Comparison of ENCODE assay signal across 16 cellular contexts in the genomic region with DNA sequence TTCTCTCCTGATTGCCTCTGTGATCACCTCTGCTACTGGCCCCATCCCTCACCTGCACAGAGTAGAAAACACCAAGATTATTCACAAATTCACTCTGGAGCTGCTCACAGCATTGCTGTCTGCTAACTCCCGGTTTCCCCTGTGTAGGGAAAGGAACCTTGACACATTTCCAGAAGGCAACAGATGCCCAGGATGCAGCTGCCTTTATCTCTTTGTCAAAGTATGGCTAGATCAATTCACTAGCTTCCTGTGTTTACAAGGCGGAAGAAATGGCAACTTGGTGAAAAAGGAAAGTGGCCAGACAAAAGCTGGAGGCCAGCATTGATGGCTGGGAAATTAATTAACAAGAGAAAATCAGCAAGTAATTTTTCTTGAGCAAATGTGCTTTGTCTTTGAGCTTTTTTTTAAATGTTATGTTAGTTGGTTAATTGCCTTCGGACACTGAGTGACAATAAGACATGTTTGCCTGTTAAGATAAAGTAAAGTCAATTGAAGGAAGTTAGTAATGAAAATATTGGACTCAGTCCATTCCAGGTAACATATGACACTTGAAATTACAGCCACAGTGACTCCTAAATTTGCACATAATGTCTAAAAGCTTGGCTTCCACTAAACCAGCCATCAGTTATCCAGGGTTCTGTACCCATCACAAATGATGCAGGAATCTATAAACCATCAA.
DNase-seq lines count a peak whose midpoint lies in the region; ATAC-seq and TF ChIP-seq lines count a peak whose summit lies in the region.
"Had no signal": no experiment of that assay in that cellular context is flagged by ENCODE, and none has a peak within 500 bp of the region (broad histone marks: within the 10 kb centered on the region; RNA-seq: fewer than 3 reads in every experiment).

No MANE protein-coding gene starts in this region.

- H3K9me2 ChIP-seq in GM23338 (ENCODE audit: insufficient read depth), result peaks cover 6% of the 10 kb centered on the region; the same call in 1 of the 2 replicates

- no peaks in the 10 kb centered on the region for H3K79me2 ChIP-seq in GM23338 (replicated peaks; ENCODE audit: insufficient read depth)

- no peaks in the 10 kb centered on the region for H3K27me3 Mint-ChIP-seq in GM23338 (ENCODE audit: insufficient read depth, low read depth, poor library complexity)

- no peaks in the 10 kb centered on the region; the same call in 1 of the 3 replicates for H3K9me3 Mint-ChIP-seq in GM23338

- no peak overlapping the region for H3K4me2 ChIP-seq in GM23338
- H3K4me2 ChIP-seq: KMS-11 had no signal

- DNase-seq in DMS 273 (lab: John Stamatoyannopoulos, UW; ENCODE audit: unreplicated experiment) (peak; percentile 53), DMS 273 treated with DMSO at 0.1 percent for 48 hours (lab: John Stamatoyannopoulos, UW) (no peak), GM23338 (ENCODE audit: low spot score) (no peak), glomerular endothelial cell (ENCODE audit: extremely low read depth, low read depth, low spot score) (peak; percentile 55)
- no peak for DNase-seq in stimulated activated CD4-positive, alpha-beta T cell treated with anti-CD3 and anti-CD28 coated beads, Interleukin-4, amount 100 ng/mL, for 4 hours
- DNase-seq: BE2C; CD4-positive, alpha-beta memory T cell; NCI-H1092 treated with DMSO at 0.1 percent for 48 hours; NCI-H187; NCI-H82 had no signal

- H3K27me3 ChIP-seq in GM23338 (ENCODE audit: insufficient read depth), result no peaks in the 10 kb centered on the region
- H3K27me3 ChIP-seq: BE2C had no signal

- no peak overlapping the region for H3K27ac Mint-ChIP-seq in GM23338
- H3K27ac Mint-ChIP-seq: CD4-positive, alpha-beta memory T cell had no signal

- no peaks in the 10 kb centered on the region for H3K36me3 ChIP-seq in GM23338 (ENCODE audit: insufficient read depth)
- H3K36me3 ChIP-seq: BE2C had no signal

- peaks cover 3% of the 10 kb centered on the region; the same call in 1 of the 3 replicates for H3K4me1 Mint-ChIP-seq in GM23338
- H3K4me1 Mint-ChIP-seq: CD4-positive, alpha-beta memory T cell had no signal

- no peaks in the 10 kb centered on the region for H3F3A ChIP-seq in GM23338 (replicated peaks; ENCODE audit: low read depth)

- ATAC-seq in GM23338, result no peak
- ATAC-seq in SK-N-SH treated with all-trans-retinoic acid at 6 μM for 48 hours, result no peak
- no peak for ATAC-seq in HG03442 (IDR thresholded peaks at IDR 0.05; ENCODE audit: unreplicated experiment)
- ATAC-seq in GM18867 (IDR thresholded peaks at IDR 0.05; ENCODE audit: unreplicated experiment), result no peak

- no peaks in the 10 kb centered on the region for H3K4me1 ChIP-seq in GM23338 (ENCODE audit: insufficient read depth)
- H3K4me1 ChIP-seq: BE2C had no signal

- H3K27ac ChIP-seq in GM23338 (ENCODE audit: low read depth), result no peak overlapping the region
- H3K27ac ChIP-seq: 22Rv1, KMS-11, SK-N-MC had no signal

- H3K4me3 Mint-ChIP-seq in GM23338, result no peak overlapping the region
- H3K4me3 Mint-ChIP-seq: CD4-positive, alpha-beta memory T cell had no signal

- H2AFZ ChIP-seq in GM23338, result peak overlapping the region; percentile 14; the same call in 1 of the 2 replicates

- H4K20me1 ChIP-seq in GM23338 (replicated peaks; ENCODE audit: insufficient read depth), result no peaks in the 10 kb centered on the region

- H3K36me3 Mint-ChIP-seq in GM23338 (ENCODE audit: low read depth), result no peaks in the 10 kb centered on the region
- H3K36me3 Mint-ChIP-seq: CD4-positive, alpha-beta memory T cell had no signal

- no peak overlapping the region for H3K4me3 ChIP-seq in GM23338
- H3K4me3 ChIP-seq: SK-N-MC had no signal

- no peak for TF ChIP-seq CTCF in GM23338 (conservative IDR thresholded peaks at IDR 0.05; ENCODE audit: low read depth in 2 of 2)

TF ChIP-seq in GM23338, 12 proteins besides CTCF, POLR2A, EP300 and RAD21 (continues in another document):
- TF ChIP-seq CREB1 (CRISPR knock-in tag; IDR thresholded peaks at IDR 0.05; ENCODE audit: low read depth) (no peak), NANOG (IDR thresholded peaks at IDR 0.05; ENCODE audit: borderline replicate concordance) (no peak), EZH2 (IDR thresholded peaks at IDR 0.05; ENCODE audit: low read depth, unreplicated experiment) (no peak), JUNB (IDR thresholded peaks at IDR 0.05; ENCODE audit: unreplicated experiment) (no peak)

TF ChIP-seq in SK-N-SH treated with all-trans-retinoic acid at 6 μM for 48 hours, 23 proteins besides CTCF, POLR2A, EP300 and RAD21:
- TF ChIP-seq PPARA (CRISPR knock-in tag; IDR thresholded peaks at IDR 0.05; ENCODE audit: borderline replicate concordance) (0 out of 2 replicates have a peak, but pooled peaks have one; percentile 26), CSDC2 (CRISPR knock-in tag; IDR thresholded peaks at IDR 0.05) (no peak), ESRRG (CRISPR knock-in tag; IDR thresholded peaks at IDR 0.05) (no peak), TCF4 (CRISPR knock-in tag; IDR thresholded peaks at IDR 0.05; ENCODE audit: borderline replicate concordance) (peak; percentile 55; the same call in 1 of the 2 replicates)
- TF ChIP-seq, protein P1, sequence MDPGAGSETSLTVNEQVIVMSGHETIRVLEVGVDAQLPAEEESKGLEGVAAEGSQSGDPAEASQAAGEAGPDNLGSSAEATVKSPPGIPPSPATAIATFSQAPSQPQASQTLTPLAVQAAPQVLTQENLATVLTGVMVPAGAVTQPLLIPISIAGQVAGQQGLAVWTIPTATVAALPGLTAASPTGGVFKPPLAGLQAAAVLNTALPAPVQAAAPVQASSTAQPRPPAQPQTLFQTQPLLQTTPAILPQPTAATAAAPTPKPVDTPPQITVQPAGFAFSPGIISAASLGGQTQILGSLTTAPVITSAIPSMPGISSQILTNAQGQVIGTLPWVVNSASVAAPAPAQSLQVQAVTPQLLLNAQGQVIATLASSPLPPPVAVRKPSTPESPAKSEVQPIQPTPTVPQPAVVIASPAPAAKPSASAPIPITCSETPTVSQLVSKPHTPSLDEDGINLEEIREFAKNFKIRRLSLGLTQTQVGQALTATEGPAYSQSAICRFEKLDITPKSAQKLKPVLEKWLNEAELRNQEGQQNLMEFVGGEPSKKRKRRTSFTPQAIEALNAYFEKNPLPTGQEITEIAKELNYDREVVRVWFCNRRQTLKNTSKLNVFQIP (CRISPR knock-in tag; IDR thresholded peaks at IDR 0.05; ENCODE audit: borderline replicate concordance, low read depth), result no peak

Comparison
In these comparisons a context has a peak if more than half of its experiments do, and no peak if none do; other contexts are left out.
1. DNase-seq: peak in DMS 273 (single experiment) and glomerular endothelial cell (single experiment); none in DMS 273 treated with DMSO at 0.1 percent for 48 hours (single experiment), GM23338 (single experiment) and stimulated activated CD4-positive, alpha-beta T cell treated with anti-CD3 and anti-CD28 coated beads, Interleukin-4, amount 100 ng/mL, for 4 hours (0 of 2).